16 cellular contexts compared by ENCODE assay signal in the genomic region with DNA sequence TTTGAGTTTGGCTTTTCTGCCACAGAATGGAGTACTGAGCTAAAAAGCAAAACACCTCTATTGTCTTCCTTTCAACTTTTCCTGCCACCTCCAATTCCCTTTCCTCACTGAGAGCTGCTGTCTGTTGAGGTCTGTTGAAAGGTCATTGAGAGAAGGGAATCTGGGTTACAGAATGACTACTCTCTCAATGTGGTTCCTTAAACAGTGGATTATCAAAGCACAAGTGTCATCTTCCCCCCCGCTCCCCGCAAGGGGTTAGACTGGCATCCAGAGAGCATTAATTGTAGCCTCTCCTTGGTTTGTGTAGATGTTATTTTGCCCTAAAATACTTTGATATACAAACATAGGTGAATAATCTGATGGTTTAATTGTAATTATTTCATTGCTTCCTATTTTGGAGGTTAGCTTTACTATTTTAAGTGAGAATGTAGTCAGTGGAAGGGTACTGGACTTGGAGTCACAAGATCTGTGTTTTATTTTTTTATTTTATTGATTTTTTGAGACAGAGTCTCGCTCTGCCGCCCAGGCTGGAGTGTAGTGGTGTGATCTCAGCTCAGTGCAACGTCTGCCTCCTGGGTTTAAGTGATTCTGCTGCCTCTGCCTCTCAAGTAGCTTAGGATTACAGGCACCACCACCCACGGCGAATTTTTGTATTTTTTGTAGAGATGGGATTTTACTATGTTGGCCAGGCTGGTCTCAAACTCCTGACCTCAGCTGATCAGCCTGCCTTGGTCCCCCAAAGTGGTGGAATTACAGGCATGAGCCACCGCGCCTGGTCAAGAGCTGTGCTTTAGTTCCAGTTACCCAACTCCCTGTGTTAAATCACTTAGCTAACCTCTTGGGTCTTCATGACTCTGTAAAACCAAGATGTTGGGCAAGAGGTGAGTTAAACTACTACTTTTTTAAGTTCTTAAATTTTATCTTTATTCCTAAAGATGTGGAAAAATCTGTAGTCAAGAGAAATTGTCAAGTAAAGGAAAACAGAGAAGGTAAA. TPM values are rescaled to one million over a fixed set of nuclear protein-coding genes. Genes with fewer than 3 reads are reported as not detected.
A peak's percentile ranks its signal among the peaks of the same experiment; 100 is the strongest.
DNase-seq lines count a peak whose midpoint lies in the region; ATAC-seq and TF ChIP-seq lines count a peak whose summit lies in the region.
"Had no signal": no experiment of that assay in that cellular context is flagged by ENCODE, and none has a peak within 500 bp of the region (broad histone marks: within the 10 kb centered on the region; RNA-seq: fewer than 3 reads in every experiment).

No MANE protein-coding gene starts in this region.

- H3K36me3 Mint-ChIP-seq in activated CD4-positive, alpha-beta memory T cell treated with anti-CD3 and anti-CD28 coated beads for 36 hours: peaks cover 2% of the 10 kb centered on the region
- peaks cover 11% of the 10 kb centered on the region for H3K36me3 Mint-ChIP-seq in activated CD4-positive, alpha-beta memory T cell treated with anti-CD3 and anti-CD28 coated beads, Interleukin-2, amount 10 ng/mL, durations not matched to agents 7 days and 5 days (ENCODE audit: low read depth)

- ATAC-seq in HG02973 (IDR thresholded peaks at IDR 0.05; ENCODE audit: unreplicated experiment) (no peak), GM21786 (IDR thresholded peaks at IDR 0.05; ENCODE audit: unreplicated experiment) (no peak)

- peak overlapping the region; percentile 6 for H3K27ac Mint-ChIP-seq in activated CD4-positive, alpha-beta memory T cell treated with anti-CD3 and anti-CD28 coated beads for 36 hours
- H3K27ac Mint-ChIP-seq in activated CD4-positive, alpha-beta memory T cell treated with anti-CD3 and anti-CD28 coated beads, Interleukin-2, amount 10 ng/mL, durations not matched to agents 7 days and 5 days: no peak overlapping the region
- H3K27ac Mint-ChIP-seq: activated naive CD8-positive, alpha-beta T cell treated with anti-CD3 and anti-CD28 coated beads, Interleukin-2, amount 10 ng/mL, durations not matched to agents 7 days and 5 days had no signal

- no peaks in the 10 kb centered on the region for H3K9me3 Mint-ChIP-seq in activated CD4-positive, alpha-beta memory T cell treated with anti-CD3 and anti-CD28 coated beads for 36 hours
- H3K9me3 Mint-ChIP-seq in activated CD4-positive, alpha-beta memory T cell treated with anti-CD3 and anti-CD28 coated beads, Interleukin-2, amount 10 ng/mL, durations not matched to agents 7 days and 5 days: no peaks in the 10 kb centered on the region
- H3K9me3 Mint-ChIP-seq: activated naive CD8-positive, alpha-beta T cell treated with anti-CD3 and anti-CD28 coated beads, Interleukin-2, amount 10 ng/mL, durations not matched to agents 7 days and 5 days had no signal

- no peaks in the 10 kb centered on the region for H3K27me3 Mint-ChIP-seq in activated CD4-positive, alpha-beta memory T cell treated with anti-CD3 and anti-CD28 coated beads for 36 hours
- no peaks in the 10 kb centered on the region for H3K27me3 Mint-ChIP-seq in activated CD4-positive, alpha-beta memory T cell treated with anti-CD3 and anti-CD28 coated beads, Interleukin-2, amount 10 ng/mL, durations not matched to agents 7 days and 5 days
- H3K27me3 Mint-ChIP-seq: activated naive CD8-positive, alpha-beta T cell treated with anti-CD3 and anti-CD28 coated beads, Interleukin-2, amount 10 ng/mL, durations not matched to agents 7 days and 5 days had no signal

- no peak overlapping the region for H3K4me3 ChIP-seq in foreskin fibroblast (ENCODE audit: low read depth in 1 of 2, low read length in 2 of 2)
- H3K4me3 ChIP-seq: SJSA1 had no signal

- POLR2A ChIA-PET in activated CD4-positive, alpha-beta memory T cell treated with anti-CD3 and anti-CD28 coated beads for 36 hours (lab: Charles Lee): no interaction called here
- POLR2A ChIA-PET in activated CD4-positive, alpha-beta memory T cell treated with anti-CD3 and anti-CD28 coated beads, Interleukin-2, amount 10 ng/mL, durations not matched to agents 7 days and 5 days (lab: Charles Lee): interaction anchor here (0.8 to 3.5 kb wide), 4 partner anchors 8 to 19 kb away, joined by 3 to 20 read pairs (median 4); partner anchors contain the start of gene USP9X

- H3K4me1 Mint-ChIP-seq in activated CD4-positive, alpha-beta memory T cell treated with anti-CD3 and anti-CD28 coated beads for 36 hours (ENCODE audit: low read depth): peaks cover 60% of the 10 kb centered on the region
- peaks cover 38% of the 10 kb centered on the region for H3K4me1 Mint-ChIP-seq in activated CD4-positive, alpha-beta memory T cell treated with anti-CD3 and anti-CD28 coated beads, Interleukin-2, amount 10 ng/mL, durations not matched to agents 7 days and 5 days

- no peak for DNase-seq in activated CD4-positive, alpha-beta memory T cell treated with anti-CD3 and anti-CD28 coated beads for 36 hours
- DNase-seq in activated CD4-positive, alpha-beta memory T cell treated with anti-CD3 and anti-CD28 coated beads, Interleukin-2, amount 10 ng/mL, durations not matched to agents 7 days and 5 days: no peak
- DNase-seq in NCI-H2227 treated with DMSO at 0.1 percent for 48 hours (lab: John Stamatoyannopoulos, UW) (peak; percentile 72), foreskin fibroblast (peak; percentile 14 to 31), renal cortical epithelial cell (ENCODE audit: low read depth) (peak; percentile 27), C1 segment of cervical spinal cord (lab: John Stamatoyannopoulos, UW) (no peak)
- DNase-seq: activated naive CD8-positive, alpha-beta T cell treated with anti-CD3 and anti-CD28 coated beads, Interleukin-2, amount 10 ng/mL, durations not matched to agents 7 days and 5 days; effector CD4-positive, alpha-beta T cell; GF-D8; GOT3; hypothalamus; NCI-H526; stimulated activated CD4-positive, alpha-beta T cell treated with anti-CD3 and anti-CD28 coated beads, Interleukin-15, amount 100 ng/mL, for 24 hours had no signal

- CTCF ChIA-PET in activated CD4-positive, alpha-beta memory T cell treated with anti-CD3 and anti-CD28 coated beads for 36 hours (lab: Charles Lee): interaction anchor here (0.9 to 1.8 kb wide), 2 partner anchors 10 to 19 kb away, joined by 3 to 7 read pairs; no protein-coding TSS in a partner anchor
- CTCF ChIA-PET in activated CD4-positive, alpha-beta memory T cell treated with anti-CD3 and anti-CD28 coated beads, Interleukin-2, amount 10 ng/mL, durations not matched to agents 7 days and 5 days (lab: Charles Lee): interaction anchor here (1.2 to 1.5 kb wide), 3 partner anchors 19 to 522 kb away, joined by 3 to 6 read pairs (median 3); no protein-coding TSS in a partner anchor

- intact Hi-C loops in activated CD4-positive, alpha-beta memory T cell treated with anti-CD3 and anti-CD28 coated beads for 36 hours (cut with micrococcal nuclease): no loop called here

- H3K4me3 Mint-ChIP-seq in activated CD4-positive, alpha-beta memory T cell treated with anti-CD3 and anti-CD28 coated beads for 36 hours: no peak overlapping the region
- H3K4me3 Mint-ChIP-seq in activated CD4-positive, alpha-beta memory T cell treated with anti-CD3 and anti-CD28 coated beads, Interleukin-2, amount 10 ng/mL, durations not matched to agents 7 days and 5 days: no peak overlapping the region
- H3K4me3 Mint-ChIP-seq: activated naive CD8-positive, alpha-beta T cell treated with anti-CD3 and anti-CD28 coated beads, Interleukin-2, amount 10 ng/mL, durations not matched to agents 7 days and 5 days had no signal

- no peak for TF ChIP-seq CTCF in foreskin fibroblast (IDR thresholded peaks at IDR 0.05; ENCODE audit: low read depth, low read length)

RNA-seq across cellular contexts. Expression of gene USP9X, which starts 11.0 kb away (rescaled TPM):
- 10 to 100 TPM; 55.8 to 57.5 TPM for total RNA-seq in activated CD4-positive, alpha-beta memory T cell treated with anti-CD3 and anti-CD28 coated beads for 36 hours
- 10 to 100 TPM; 43.9 to 45.9 TPM for total RNA-seq in activated CD4-positive, alpha-beta memory T cell treated with anti-CD3 and anti-CD28 coated beads, Interleukin-2, amount 10 ng/mL, durations not matched to agents 7 days and 5 days
- total RNA-seq in renal cortical epithelial cell: 76.1 and 176 TPM in 2 replicates

Comparison
In these comparisons a context has a peak if more than half of its experiments do, and no peak if none do; other contexts are left out.
1. DNase-seq: peak in NCI-H2227 treated with DMSO at 0.1 percent for 48 hours (single experiment), foreskin fibroblast (2 of 2) and renal cortical epithelial cell (single experiment); none in activated CD4-positive, alpha-beta memory T cell treated with anti-CD3 and anti-CD28 coated beads for 36 hours (single experiment), activated CD4-positive, alpha-beta memory T cell treated with anti-CD3 and anti-CD28 coated beads, Interleukin-2, amount 10 ng/mL, durations not matched to agents 7 days and 5 days (single experiment) and C1 segment of cervical spinal cord (0 of 14).